Comparison of ENCODE assay signal across 1 cellular context in the genomic region with DNA sequence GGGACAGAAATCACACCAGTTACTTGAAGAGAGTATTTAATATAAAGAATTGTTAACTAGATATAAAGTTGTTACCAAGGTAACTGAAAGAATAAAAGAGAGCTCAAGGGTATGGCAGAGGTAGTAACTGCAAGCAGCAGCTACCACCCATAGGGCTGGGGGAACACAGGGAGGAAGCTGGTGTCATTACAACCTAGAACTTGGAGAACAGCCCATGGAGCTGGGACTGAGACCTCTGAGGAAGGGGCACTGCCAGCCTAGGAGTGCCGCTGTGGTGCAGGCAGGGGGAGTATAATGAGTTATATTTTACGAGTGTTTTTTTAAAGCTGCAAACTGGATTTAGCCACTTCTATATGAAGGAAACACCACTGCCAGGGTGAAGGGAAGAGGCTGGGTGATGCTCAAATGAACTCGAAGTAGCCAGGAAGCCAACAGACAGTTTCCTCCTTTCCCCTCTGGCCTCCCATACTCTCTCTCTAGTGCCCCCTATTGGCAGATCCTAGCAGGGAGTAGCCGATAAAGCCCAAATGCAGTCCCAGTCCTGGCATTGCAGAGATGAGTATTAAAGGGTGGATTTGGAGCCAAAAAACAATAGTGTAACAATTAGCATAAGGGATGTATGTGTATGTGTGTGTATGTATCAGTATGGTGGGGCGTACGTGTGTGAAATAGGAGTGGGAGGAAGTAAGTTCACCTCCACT.
TF ChIP-seq lines count a peak whose summit lies in the region.

No MANE protein-coding gene starts in this region.

TF ChIP-seq in GM23338, 12 proteins besides CTCF, POLR2A, EP300 and RAD21 (continued from another document):
- TF ChIP-seq, protein P1, sequence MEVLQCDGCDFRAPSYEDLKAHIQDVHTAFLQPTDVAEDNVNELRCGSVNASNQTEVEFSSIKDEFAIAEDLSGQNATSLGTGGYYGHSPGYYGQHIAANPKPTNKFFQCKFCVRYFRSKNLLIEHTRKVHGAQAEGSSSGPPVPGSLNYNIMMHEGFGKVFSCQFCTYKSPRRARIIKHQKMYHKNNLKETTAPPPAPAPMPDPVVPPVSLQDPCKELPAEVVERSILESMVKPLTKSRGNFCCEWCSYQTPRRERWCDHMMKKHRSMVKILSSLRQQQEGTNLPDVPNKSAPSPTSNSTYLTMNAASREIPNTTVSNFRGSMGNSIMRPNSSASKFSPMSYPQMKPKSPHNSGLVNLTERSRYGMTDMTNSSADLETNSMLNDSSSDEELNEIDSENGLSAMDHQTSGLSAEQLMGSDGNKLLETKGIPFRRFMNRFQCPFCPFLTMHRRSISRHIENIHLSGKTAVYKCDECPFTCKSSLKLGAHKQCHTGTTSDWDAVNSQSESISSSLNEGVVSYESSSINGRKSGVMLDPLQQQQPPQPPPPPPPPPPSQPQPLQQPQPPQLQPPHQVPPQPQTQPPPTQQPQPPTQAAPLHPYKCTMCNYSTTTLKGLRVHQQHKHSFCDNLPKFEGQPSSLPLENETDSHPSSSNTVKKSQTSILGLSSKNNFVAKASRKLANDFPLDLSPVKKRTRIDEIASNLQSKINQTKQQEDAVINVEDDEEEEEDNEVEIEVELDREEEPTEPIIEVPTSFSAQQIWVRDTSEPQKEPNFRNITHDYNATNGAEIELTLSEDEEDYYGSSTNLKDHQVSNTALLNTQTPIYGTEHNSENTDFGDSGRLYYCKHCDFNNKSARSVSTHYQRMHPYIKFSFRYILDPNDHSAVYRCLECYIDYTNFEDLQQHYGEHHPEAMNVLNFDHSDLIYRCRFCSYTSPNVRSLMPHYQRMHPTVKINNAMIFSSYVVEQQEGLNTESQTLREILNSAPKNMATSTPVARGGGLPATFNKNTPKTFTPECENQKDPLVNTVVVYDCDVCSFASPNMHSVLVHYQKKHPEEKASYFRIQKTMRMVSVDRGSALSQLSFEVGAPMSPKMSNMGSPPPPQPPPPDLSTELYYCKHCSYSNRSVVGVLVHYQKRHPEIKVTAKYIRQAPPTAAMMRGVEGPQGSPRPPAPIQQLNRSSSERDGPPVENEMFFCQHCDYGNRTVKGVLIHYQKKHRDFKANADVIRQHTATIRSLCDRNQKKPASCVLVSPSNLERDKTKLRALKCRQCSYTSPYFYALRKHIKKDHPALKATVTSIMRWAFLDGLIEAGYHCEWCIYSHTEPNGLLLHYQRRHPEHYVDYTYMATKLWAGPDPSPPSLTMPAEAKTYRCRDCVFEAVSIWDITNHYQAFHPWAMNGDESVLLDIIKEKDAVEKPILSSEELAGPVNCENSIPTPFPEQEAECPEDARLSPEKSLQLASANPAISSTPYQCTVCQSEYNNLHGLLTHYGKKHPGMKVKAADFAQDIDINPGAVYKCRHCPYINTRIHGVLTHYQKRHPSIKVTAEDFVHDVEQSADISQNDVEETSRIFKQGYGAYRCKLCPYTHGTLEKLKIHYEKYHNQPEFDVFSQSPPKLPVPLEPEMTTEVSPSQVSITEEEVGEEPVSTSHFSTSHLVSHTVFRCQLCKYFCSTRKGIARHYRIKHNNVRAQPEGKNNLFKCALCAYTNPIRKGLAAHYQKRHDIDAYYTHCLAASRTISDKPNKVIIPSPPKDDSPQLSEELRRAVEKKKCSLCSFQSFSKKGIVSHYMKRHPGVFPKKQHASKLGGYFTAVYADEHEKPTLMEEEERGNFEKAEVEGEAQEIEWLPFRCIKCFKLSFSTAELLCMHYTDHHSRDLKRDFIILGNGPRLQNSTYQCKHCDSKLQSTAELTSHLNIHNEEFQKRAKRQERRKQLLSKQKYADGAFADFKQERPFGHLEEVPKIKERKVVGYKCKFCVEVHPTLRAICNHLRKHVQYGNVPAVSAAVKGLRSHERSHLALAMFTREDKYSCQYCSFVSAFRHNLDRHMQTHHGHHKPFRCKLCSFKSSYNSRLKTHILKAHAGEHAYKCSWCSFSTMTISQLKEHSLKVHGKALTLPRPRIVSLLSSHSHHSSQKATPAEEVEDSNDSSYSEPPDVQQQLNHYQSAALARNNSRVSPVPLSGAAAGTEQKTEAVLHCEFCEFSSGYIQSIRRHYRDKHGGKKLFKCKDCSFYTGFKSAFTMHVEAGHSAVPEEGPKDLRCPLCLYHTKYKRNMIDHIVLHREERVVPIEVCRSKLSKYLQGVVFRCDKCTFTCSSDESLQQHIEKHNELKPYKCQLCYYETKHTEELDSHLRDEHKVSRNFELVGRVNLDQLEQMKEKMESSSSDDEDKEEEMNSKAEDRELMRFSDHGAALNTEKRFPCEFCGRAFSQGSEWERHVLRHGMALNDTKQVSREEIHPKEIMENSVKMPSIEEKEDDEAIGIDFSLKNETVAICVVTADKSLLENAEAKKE (CRISPR knock-in tag; IDR thresholded peaks at IDR 0.05) = no peak
- TF ChIP-seq POLR2AphosphoS5 (IDR thresholded peaks at IDR 0.05; ENCODE audit: low read depth) (no peak), CREB1 (CRISPR knock-in tag; IDR thresholded peaks at IDR 0.05; ENCODE audit: low read depth) (no peak), JUNB (IDR thresholded peaks at IDR 0.05; ENCODE audit: unreplicated experiment) (no peak), STAT1 (IDR thresholded peaks at IDR 0.05; ENCODE audit: unreplicated experiment) (no peak), EZH2 (IDR thresholded peaks at IDR 0.05; ENCODE audit: low read depth, unreplicated experiment) (no peak), ZNF114 (CRISPR knock-in tag; IDR thresholded peaks at IDR 0.05) (no peak)
- TF ChIP-seq, protein P2, sequence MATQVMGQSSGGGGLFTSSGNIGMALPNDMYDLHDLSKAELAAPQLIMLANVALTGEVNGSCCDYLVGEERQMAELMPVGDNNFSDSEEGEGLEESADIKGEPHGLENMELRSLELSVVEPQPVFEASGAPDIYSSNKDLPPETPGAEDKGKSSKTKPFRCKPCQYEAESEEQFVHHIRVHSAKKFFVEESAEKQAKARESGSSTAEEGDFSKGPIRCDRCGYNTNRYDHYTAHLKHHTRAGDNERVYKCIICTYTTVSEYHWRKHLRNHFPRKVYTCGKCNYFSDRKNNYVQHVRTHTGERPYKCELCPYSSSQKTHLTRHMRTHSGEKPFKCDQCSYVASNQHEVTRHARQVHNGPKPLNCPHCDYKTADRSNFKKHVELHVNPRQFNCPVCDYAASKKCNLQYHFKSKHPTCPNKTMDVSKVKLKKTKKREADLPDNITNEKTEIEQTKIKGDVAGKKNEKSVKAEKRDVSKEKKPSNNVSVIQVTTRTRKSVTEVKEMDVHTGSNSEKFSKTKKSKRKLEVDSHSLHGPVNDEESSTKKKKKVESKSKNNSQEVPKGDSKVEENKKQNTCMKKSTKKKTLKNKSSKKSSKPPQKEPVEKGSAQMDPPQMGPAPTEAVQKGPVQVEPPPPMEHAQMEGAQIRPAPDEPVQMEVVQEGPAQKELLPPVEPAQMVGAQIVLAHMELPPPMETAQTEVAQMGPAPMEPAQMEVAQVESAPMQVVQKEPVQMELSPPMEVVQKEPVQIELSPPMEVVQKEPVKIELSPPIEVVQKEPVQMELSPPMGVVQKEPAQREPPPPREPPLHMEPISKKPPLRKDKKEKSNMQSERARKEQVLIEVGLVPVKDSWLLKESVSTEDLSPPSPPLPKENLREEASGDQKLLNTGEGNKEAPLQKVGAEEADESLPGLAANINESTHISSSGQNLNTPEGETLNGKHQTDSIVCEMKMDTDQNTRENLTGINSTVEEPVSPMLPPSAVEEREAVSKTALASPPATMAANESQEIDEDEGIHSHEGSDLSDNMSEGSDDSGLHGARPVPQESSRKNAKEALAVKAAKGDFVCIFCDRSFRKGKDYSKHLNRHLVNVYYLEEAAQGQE (IDR thresholded peaks at IDR 0.05; ENCODE audit: unreplicated experiment) = no peak
- TF ChIP-seq, protein P3, sequence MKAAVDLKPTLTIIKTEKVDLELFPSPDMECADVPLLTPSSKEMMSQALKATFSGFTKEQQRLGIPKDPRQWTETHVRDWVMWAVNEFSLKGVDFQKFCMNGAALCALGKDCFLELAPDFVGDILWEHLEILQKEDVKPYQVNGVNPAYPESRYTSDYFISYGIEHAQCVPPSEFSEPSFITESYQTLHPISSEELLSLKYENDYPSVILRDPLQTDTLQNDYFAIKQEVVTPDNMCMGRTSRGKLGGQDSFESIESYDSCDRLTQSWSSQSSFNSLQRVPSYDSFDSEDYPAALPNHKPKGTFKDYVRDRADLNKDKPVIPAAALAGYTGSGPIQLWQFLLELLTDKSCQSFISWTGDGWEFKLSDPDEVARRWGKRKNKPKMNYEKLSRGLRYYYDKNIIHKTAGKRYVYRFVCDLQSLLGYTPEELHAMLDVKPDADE (IDR thresholded peaks at IDR 0.05) = no peak
TF ChIP-seq in GM23338: peak in this region for 0.
